In the genomic region with DNA sequence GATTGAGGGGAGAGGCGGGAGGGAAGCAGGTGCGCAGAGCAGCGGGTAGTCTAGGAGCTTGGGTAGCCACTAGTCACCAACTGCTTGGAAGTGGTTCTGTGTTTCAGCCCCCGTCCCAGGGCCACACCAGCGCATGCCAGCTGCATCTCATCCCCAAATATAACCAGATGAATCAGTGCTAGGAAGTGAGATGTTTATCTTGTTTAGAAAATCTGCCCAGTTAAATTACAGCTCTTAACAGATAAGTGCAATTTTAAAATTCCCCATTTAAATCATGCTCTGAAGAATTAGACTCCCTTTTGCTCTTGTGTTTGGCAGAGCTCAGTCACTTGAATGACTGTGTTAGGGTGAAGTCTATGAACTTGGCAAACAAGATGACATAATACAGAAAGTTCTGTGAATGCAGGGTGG, we compare ENCODE assay signal across 19 cellular contexts.
DNase-seq lines count a peak whose midpoint lies in the region; ATAC-seq and TF ChIP-seq lines count a peak whose summit lies in the region.
"Had no signal": no experiment of that assay in that cellular context is flagged by ENCODE, and none has a peak within 500 bp of the region (broad histone marks: within the 10 kb centered on the region; RNA-seq: fewer than 3 reads in every experiment).

No MANE protein-coding gene starts in this region.

- ATAC-seq in IMR-90 (ENCODE audit: low read depth): peak; percentile 86
- ATAC-seq in GM19397 (IDR thresholded peaks at IDR 0.05; ENCODE audit: unreplicated experiment): no peak
- no peak for ATAC-seq in activated naive CD4-positive, alpha-beta T cell treated with anti-CD3 and anti-CD28 coated beads, Interleukin-2, amount 50 U/mL, for 72 hours
- ATAC-seq in activated CD8-positive, alpha-beta memory T cell treated with anti-CD3 and anti-CD28 coated beads, Interleukin-2, amount 10 ng/mL, durations not matched to agents 7 days and 5 days: no peak
- ATAC-seq: activated T-cell treated with anti-CD3 and anti-CD28 coated beads, Interleukin-2, amount 50 U/mL, for 4 hours had no signal

- WGBS in IMR-90 (ENCODE audit: extremely low coverage in 2 of 2, insufficient read length in 1 of 2), 2 experiments: no CpG with 5 or more reads among the region's 5 CpGs

- peak overlapping the region; percentile 59 for H2BK5ac ChIP-seq in IMR-90 (ENCODE audit: low read depth, low read length, poor library complexity, severe bottlenecking)

- no peak overlapping the region for H4K5ac ChIP-seq in IMR-90 (ENCODE audit: low read depth, low read length)

- H3K4me1 ChIP-seq in IMR-90 (ENCODE audit: control insufficient read depth, insufficient read depth, low read length): peaks cover 22% of the 10 kb centered on the region

- peak; percentile 15; the same call in 1 of the 2 replicates for TF ChIP-seq RAD21 in IMR-90 (IDR thresholded peaks at IDR 0.05; ENCODE audit: low read length)

- no peak overlapping the region for H3K4me3 ChIP-seq in IMR-90 (ENCODE audit: insufficient read depth, low read depth, low read length)
- H3K4me3 ChIP-seq: esophagus squamous epithelium, skin epidermis had no signal

- H3K27me3 ChIP-seq in IMR-90 (ENCODE audit: control insufficient read depth, insufficient read depth, low read length): no peaks in the 10 kb centered on the region
- H3K27me3 ChIP-seq: esophagus squamous epithelium, neutrophil had no signal

- in situ Hi-C loops in IMR-90 (cut with MboI; ENCODE audit: low sequenced_read_pairs): no loop called here

- intact Hi-C loops in IMR-90 (cut with micrococcal nuclease): no loop called here

- peaks cover 40% of the 10 kb centered on the region for H3K9me1 ChIP-seq in IMR-90 (ENCODE audit: insufficient read depth, low read length)

- peak overlapping the region; percentile 57; the same call in 1 of the 2 replicates for H2BK20ac ChIP-seq in IMR-90 (ENCODE audit: low read depth, low read length)

- TF ChIP-seq POLR2A in IMR-90 (IDR thresholded peaks at IDR 0.05; ENCODE audit: low read depth, low read length): no peak

- POLR2A ChIA-PET in IMR-90 (lab: Charles Lee; ENCODE audit: unreplicated experiment): no interaction called here

- peak overlapping the region; percentile 43; the same call in 1 of the 3 replicates for H2BK15ac ChIP-seq in IMR-90 (ENCODE audit: low read depth, low read length)

- H3K4me1 Mint-ChIP-seq in activated CD8-positive, alpha-beta memory T cell treated with anti-CD3 and anti-CD28 coated beads, Interleukin-2, amount 10 ng/mL, durations not matched to agents 7 days and 5 days: no peaks in the 10 kb centered on the region
- H3K4me1 Mint-ChIP-seq: activated CD4-positive, alpha-beta T cell treated with anti-CD3 and anti-CD28 coated beads, Interleukin-2, amount 10 ng/mL, durations not matched to agents 24 days and 14 days had no signal

- no peak overlapping the region for H3K27ac Mint-ChIP-seq in activated naive CD4-positive, alpha-beta T cell treated with anti-CD3 and anti-CD28 coated beads, Interleukin-2, amount 50 U/mL, for 72 hours
- no peak overlapping the region for H3K27ac Mint-ChIP-seq in activated CD8-positive, alpha-beta memory T cell treated with anti-CD3 and anti-CD28 coated beads, Interleukin-2, amount 10 ng/mL, durations not matched to agents 7 days and 5 days
- H3K27ac Mint-ChIP-seq: activated CD4-positive, alpha-beta T cell treated with anti-CD3 and anti-CD28 coated beads, Interleukin-2, amount 10 ng/mL, durations not matched to agents 24 days and 14 days; stimulated activated naive CD8-positive, alpha-beta T cell treated with anti-CD3 and anti-CD28 coated beads, Interleukin-15, Interleukin-2, amounts not matched to agents 100 ng/mL and 50 ng/mL, for 24 hours had no signal

- DNase-seq in AG08396 (ENCODE audit: low spot score) (peak; percentile 74), IMR-90 (peak; percentile 83), dedifferentiated amniotic fluid mesenchymal stem cell (ENCODE audit: extremely low spot score) (peak; percentile 37), middle frontal gyrus (ENCODE audit: extremely low spot score, low spot score) (peak; percentile 19), NCI-H146 (lab: John Stamatoyannopoulos, UW) (no peak)
- no peak for DNase-seq in activated naive CD4-positive, alpha-beta T cell treated with anti-CD3 and anti-CD28 coated beads, Interleukin-2, amount 50 U/mL, for 72 hours (ENCODE audit: low spot score in 2 of 2)
- DNase-seq in activated CD8-positive, alpha-beta memory T cell treated with anti-CD3 and anti-CD28 coated beads, Interleukin-2, amount 10 ng/mL, durations not matched to agents 7 days and 5 days: no peak
- DNase-seq: ACHN; activated CD4-positive, alpha-beta T cell treated with anti-CD3 and anti-CD28 coated beads, Interleukin-2, amount 10 ng/mL, durations not matched to agents 24 days and 14 days; activated T-cell treated with anti-CD3 and anti-CD28 coated beads, Interleukin-2, amount 50 U/mL, for 4 hours; DMS53; esophagus squamous epithelium; Kasumi-1; NCI-H187; NCI-H69 had no signal

- H3K56ac ChIP-seq in IMR-90 (ENCODE audit: extremely low read depth, insufficient read depth, low read length): no peak overlapping the region

- no peak for TF ChIP-seq CTCF in IMR-90 (conservative IDR thresholded peaks at IDR 0.05; ENCODE audit: low read depth, low read length)

- H3K27me3 Mint-ChIP-seq in activated CD8-positive, alpha-beta memory T cell treated with anti-CD3 and anti-CD28 coated beads, Interleukin-2, amount 10 ng/mL, durations not matched to agents 7 days and 5 days: no peaks in the 10 kb centered on the region
- H3K27me3 Mint-ChIP-seq: activated CD4-positive, alpha-beta T cell treated with anti-CD3 and anti-CD28 coated beads, Interleukin-2, amount 10 ng/mL, durations not matched to agents 24 days and 14 days; stimulated activated naive CD8-positive, alpha-beta T cell treated with anti-CD3 and anti-CD28 coated beads, Interleukin-15, Interleukin-2, amounts not matched to agents 100 ng/mL and 50 ng/mL, for 24 hours had no signal

- peaks cover 8% of the 10 kb centered on the region for H4K20me1 ChIP-seq in IMR-90 (ENCODE audit: insufficient read depth, low read length)

- peak overlapping the region; percentile 34 for H2AFZ ChIP-seq in IMR-90 (replicated peaks; ENCODE audit: low read length, poor library complexity)

- CTCF ChIA-PET in IMR-90 (lab: Yijun Ruan, JAX): interaction anchor here (0.5 to 0.8 kb wide), 2 partner anchors 12 to 295 kb away, joined by 3 read pairs; no protein-coding TSS in a partner anchor
- CTCF ChIA-PET in activated CD8-positive, alpha-beta memory T cell treated with anti-CD3 and anti-CD28 coated beads, Interleukin-2, amount 10 ng/mL, durations not matched to agents 7 days and 5 days (lab: Charles Lee): no interaction called here

- peak overlapping the region; percentile 56; the same call in 1 of the 2 replicates for H3K14ac ChIP-seq in IMR-90 (replicated peaks; ENCODE audit: low read depth, low read length)

- no peak overlapping the region for H3K23ac ChIP-seq in IMR-90 (ENCODE audit: low read depth, low read length)

- H3K18ac ChIP-seq in IMR-90 (ENCODE audit: low read depth, low read length): no peak overlapping the region

- H3K9me3 ChIP-seq in IMR-90 (ENCODE audit: control insufficient read depth, insufficient read depth, low read length): no peaks in the 10 kb centered on the region
- H3K9me3 ChIP-seq: esophagus squamous epithelium, neutrophil had no signal

- H3K4me2 ChIP-seq in IMR-90 (ENCODE audit: low read depth, low read length): 0 out of 2 replicates have a peak overlapping the region, but pooled peaks have one; percentile 16

- peak overlapping the region; percentile 73 for H3K4ac ChIP-seq in IMR-90 (ENCODE audit: low read depth, low read length)

- no peak overlapping the region for H4K91ac ChIP-seq in IMR-90 (ENCODE audit: insufficient read depth, low read depth, low read length)

- peak overlapping the region; percentile 68 for H2AK9ac ChIP-seq in IMR-90 (replicated peaks; ENCODE audit: low read depth, low read length, poor library complexity)

- H4K8ac ChIP-seq in IMR-90 (ENCODE audit: low read depth in 2 of 2, low read length in 2 of 2): peak overlapping the region in 1 of 2 experiments; percentile 52; a peak in 1 of 4 replicates

- no peak overlapping the region for H3K9ac ChIP-seq in IMR-90 (ENCODE audit: low read depth, low read length)

- H3K36me3 ChIP-seq in IMR-90 (ENCODE audit: control insufficient read depth, insufficient read depth, low read length): peaks cover 29% of the 10 kb centered on the region
- H3K36me3 ChIP-seq: esophagus squamous epithelium, neutrophil had no signal

- H3K27ac ChIP-seq in IMR-90 (ENCODE audit: insufficient read depth, low read length): no peak overlapping the region
- H3K27ac ChIP-seq: esophagus squamous epithelium, neutrophil, skin epidermis had no signal

- peaks cover 0 to 52% of the 10 kb centered on the region in 2 experiments; a peak in 3 of 4 replicates for H3K79me1 ChIP-seq in IMR-90 (ENCODE audit: low read depth in 1 of 2, low read length in 2 of 2)

- dilution Hi-C loops in IMR-90 (cut with HindIII; ENCODE audit: low sequenced_read_pairs, unreplicated experiment): no loop called here

- H2AK5ac ChIP-seq in IMR-90 (ENCODE audit: low read depth, low read length): peak overlapping the region; percentile 94

- peak overlapping the region; percentile 62; the same call in 1 of the 2 replicates for H2BK120ac ChIP-seq in IMR-90 (ENCODE audit: low read depth, low read length)

- no peaks in the 10 kb centered on the region for H3K9me3 Mint-ChIP-seq in activated naive CD4-positive, alpha-beta T cell treated with anti-CD3 and anti-CD28 coated beads, Interleukin-2, amount 50 U/mL, for 72 hours
- H3K9me3 Mint-ChIP-seq in activated CD8-positive, alpha-beta memory T cell treated with anti-CD3 and anti-CD28 coated beads, Interleukin-2, amount 10 ng/mL, durations not matched to agents 7 days and 5 days (ENCODE audit: low read depth): no peaks in the 10 kb centered on the region
- H3K9me3 Mint-ChIP-seq: activated CD4-positive, alpha-beta T cell treated with anti-CD3 and anti-CD28 coated beads, Interleukin-2, amount 10 ng/mL, durations not matched to agents 24 days and 14 days; activated T-cell treated with anti-CD3 and anti-CD28 coated beads, Interleukin-2, amount 50 U/mL, for 4 hours; stimulated activated naive CD8-positive, alpha-beta T cell treated with anti-CD3 and anti-CD28 coated beads, Interleukin-15, Interleukin-2, amounts not matched to agents 100 ng/mL and 50 ng/mL, for 24 hours had no signal

- no peak overlapping the region for H3K4me3 Mint-ChIP-seq in activated CD8-positive, alpha-beta memory T cell treated with anti-CD3 and anti-CD28 coated beads, Interleukin-2, amount 10 ng/mL, durations not matched to agents 7 days and 5 days
- H3K4me3 Mint-ChIP-seq: activated CD4-positive, alpha-beta T cell treated with anti-CD3 and anti-CD28 coated beads, Interleukin-2, amount 10 ng/mL, durations not matched to agents 24 days and 14 days; activated T-cell treated with anti-CD3 and anti-CD28 coated beads, Interleukin-2, amount 50 U/mL, for 4 hours; stimulated activated naive CD8-positive, alpha-beta T cell treated with anti-CD3 and anti-CD28 coated beads, Interleukin-15, Interleukin-2, amounts not matched to agents 100 ng/mL and 50 ng/mL, for 24 hours had no signal

- BruUV-seq in IMR-90 (replicated peaks; lab: Mats Ljungman, UMichigan): no TSS peak

- H3K36me3 Mint-ChIP-seq in activated naive CD4-positive, alpha-beta T cell treated with anti-CD3 and anti-CD28 coated beads, Interleukin-2, amount 50 U/mL, for 72 hours: peaks cover 0 to 7% of the 10 kb centered on the region in 2 donors
- no peaks in the 10 kb centered on the region for H3K36me3 Mint-ChIP-seq in activated CD8-positive, alpha-beta memory T cell treated with anti-CD3 and anti-CD28 coated beads, Interleukin-2, amount 10 ng/mL, durations not matched to agents 7 days and 5 days

Comparison
In these comparisons a context has a peak if more than half of its experiments do, and no peak if none do; other contexts are left out.
1. DNase-seq: peak in AG08396 (single experiment), IMR-90 (single experiment), dedifferentiated amniotic fluid mesenchymal stem cell (single experiment) and middle frontal gyrus (single experiment); none in activated naive CD4-positive, alpha-beta T cell treated with anti-CD3 and anti-CD28 coated beads, Interleukin-2, amount 50 U/mL, for 72 hours (0 of 2), activated CD8-positive, alpha-beta memory T cell treated with anti-CD3 and anti-CD28 coated beads, Interleukin-2, amount 10 ng/mL, durations not matched to agents 7 days and 5 days (single experiment) and NCI-H146 (single experiment).